ENCODE assay signal across 12 cellular contexts in the genomic region with DNA sequence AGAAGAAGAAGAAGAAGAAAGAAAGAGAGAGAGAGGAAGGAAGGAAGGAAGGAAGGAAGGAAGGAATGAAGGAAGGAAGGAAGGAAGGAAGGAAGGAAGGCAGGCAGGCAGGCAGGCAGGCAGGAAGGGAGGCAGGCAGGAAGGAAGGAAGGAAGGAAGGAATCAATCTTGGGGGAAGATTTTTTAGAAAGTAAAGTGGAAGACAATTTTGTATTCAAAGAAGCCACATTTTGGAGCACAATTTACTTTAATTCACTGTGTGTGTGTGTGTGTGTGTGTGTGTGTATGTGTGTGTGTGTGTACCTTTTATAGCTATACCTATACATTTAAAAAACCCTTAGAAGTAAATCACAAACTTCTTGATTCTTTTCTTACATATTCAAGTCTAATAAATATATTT. TPM values are rescaled to one million over a fixed set of nuclear protein-coding genes. Genes with fewer than 3 reads are reported as not detected.
DNase-seq lines count a peak whose midpoint lies in the region; TF ChIP-seq lines count a peak whose summit lies in the region.
"Not testable (repeated sequence)": the region's sequence is repeated elsewhere in the genome, so short reads cannot be mapped to it uniquely, and the experiment has no call there.
"Had no signal": no experiment of that assay in that cellular context is flagged by ENCODE, and none has a peak within 500 bp of the region (broad histone marks: within the 10 kb centered on the region; RNA-seq: fewer than 3 reads in every experiment).

No MANE protein-coding gene starts in this region.

- POLR2A ChIA-PET in A673 (lab: Charles Lee; ENCODE audit: low non-redundant PET), result interaction anchor here (0.7 kb wide), 1 partner anchor 18 kb away, joined by 9 read pairs; no protein-coding TSS in a partner anchor

- H3K9me3 Mint-ChIP-seq in chondrocyte (ENCODE audit: low read depth); nephron; osteocyte (ENCODE audit: unreplicated experiment): not testable (repeated sequence)

- H3K4me1 ChIP-seq in A673 (ENCODE audit: insufficient read depth, low read length, poor library complexity, severe bottlenecking), result peaks cover 80% of the 10 kb centered on the region

- H3K27ac Mint-ChIP-seq in chondrocyte (ENCODE audit: unreplicated experiment) (peak overlapping the region; percentile 47), nephron (peak overlapping the region in 2 of 3 experiments; percentile 19 to 54), osteocyte (ENCODE audit: unreplicated experiment) (peak overlapping the region; percentile 78)

- BruUV-seq in A673 (replicated peaks; lab: Mats Ljungman, UMichigan), result not testable (repeated sequence)

- not testable (repeated sequence) for H3K4me3 ChIP-seq in A673 (ENCODE audit: low read depth, low read length, poor library complexity, severe bottlenecking); SK-N-MC

- CTCF ChIA-PET in A673 (lab: Charles Lee), result not testable (repeated sequence)

- not testable (repeated sequence) for H3K9me3 ChIP-seq in A673 (ENCODE audit: low read depth, low read length, poor library complexity, severe bottlenecking); SK-N-MC (ENCODE audit: low read depth, low read length)

- intact Hi-C loops in A673 (cut with micrococcal nuclease; ENCODE audit: unreplicated experiment), result not testable (repeated sequence)

- H3K36me3 ChIP-seq in A673 (ENCODE audit: insufficient read depth, low read length, poor library complexity, severe bottlenecking); SK-N-MC (ENCODE audit: insufficient read depth, low read length): not testable (repeated sequence)

- not testable (repeated sequence) for H3K27me3 ChIP-seq in A673 (replicated peaks; ENCODE audit: insufficient read depth, low read depth, low read length, poor library complexity)

- not testable (repeated sequence) for H3K4me3 Mint-ChIP-seq in chondrocyte (ENCODE audit: unreplicated experiment); nephron; osteocyte (ENCODE audit: unreplicated experiment)

- DNase-seq in A673 (ENCODE audit: low spot score), result peak; percentile 85
- DNase-seq in SK-N-MC (ENCODE audit: low read depth, low spot score), result peak; percentile 73
- not testable (repeated sequence) for DNase-seq in chondrocyte (ENCODE audit: low spot score); osteocyte (ENCODE audit: extremely low spot score, unreplicated experiment)

- TF ChIP-seq CTCF in A673 (conservative IDR thresholded peaks at IDR 0.05; ENCODE audit: low read depth, low read length); chondrocyte (IDR thresholded peaks at IDR 0.05); nephron (IDR thresholded peaks at IDR 0.05; ENCODE audit: unreplicated experiment in 3 of 3); osteocyte (IDR thresholded peaks at IDR 0.05): not testable (repeated sequence)

- H3K27me3 Mint-ChIP-seq in chondrocyte (ENCODE audit: low read depth); nephron (ENCODE audit: low read depth); osteocyte (ENCODE audit: unreplicated experiment): not testable (repeated sequence)

- H3K27ac ChIP-seq in A673 (ENCODE audit: low read depth, low read length, poor library complexity, severe bottlenecking), result peak overlapping the region; percentile 94
- peak overlapping the region; percentile 95 for H3K27ac ChIP-seq in SK-N-MC

- not testable (repeated sequence) for H3K9ac ChIP-seq in SK-N-MC (ENCODE audit: insufficient read length)

- H3K4me1 Mint-ChIP-seq in chondrocyte (ENCODE audit: low read depth) (peaks cover 50% of the 10 kb centered on the region), nephron (peaks cover 64% of the 10 kb centered on the region), osteocyte (ENCODE audit: unreplicated experiment) (peaks cover 59% of the 10 kb centered on the region)

- H3K36me3 Mint-ChIP-seq in chondrocyte (ENCODE audit: low read depth); nephron (ENCODE audit: low read depth); osteocyte (ENCODE audit: unreplicated experiment): not testable (repeated sequence)

RNA-seq across cellular contexts. Expression of gene COL21A1, which starts 13.2 kb away (rescaled TPM):
- total RNA-seq in A673 (2021) (49.0 and 51.6 TPM in 2 replicates), chondrocyte (68.9 to 173 TPM (median 76.2 TPM) in 3 replicates), osteocyte (48.0 and 60.0 TPM in 2 replicates)
- total RNA-seq: A172; B cell; CD4-positive, alpha-beta memory T cell; CD4-positive, alpha-beta T cell; CD4-positive, CD25-positive, alpha-beta regulatory T cell; CD8-positive, alpha-beta memory T cell; CD8-positive, alpha-beta T cell had no signal
